Comparison of ENCODE assay signal across 8 cellular contexts in genomic region chr16:2474877-2475412, GRCh38. TPM values are rescaled to one million over a fixed set of nuclear protein-coding genes. Genes with fewer than 3 reads are reported as not detected.
DNase-seq lines count a peak whose midpoint lies in the region; ATAC-seq and TF ChIP-seq lines count a peak whose summit lies in the region.

Gene TBC1D24 (plus strand): TSS chr16:2475127. CDS start chr16:2496149, 21,022 bp downstream.

- POLR2A ChIA-PET in AG04450 (lab: Yijun Ruan, JAX), result interaction anchor here (0.8 to 1.8 kb wide), 5 partner anchors 15 to 320 kb away, joined by 3 to 10 read pairs (median 4); partner anchors contain the start of genes TEDC2 and TRAF7

- no peak within 1 kb of the TSS for H4K5ac ChIP-seq in mesendoderm (ENCODE audit: low read length)

- CTCF ChIA-PET in AG04450 (lab: Charles Lee), result interaction anchor here (0.6 to 1.0 kb wide), 3 partner anchors 8 to 220 kb away, joined by 3 read pairs; no protein-coding TSS in a partner anchor

- no peaks in the 10 kb centered on the region for H3K79me2 ChIP-seq in mesendoderm (ENCODE audit: control insufficient read depth, insufficient read depth, low read length)

- no peak within 1 kb of the TSS for H4K8ac ChIP-seq in mesendoderm (ENCODE audit: low read depth, low read length)

- H3K23ac ChIP-seq in mesendoderm (ENCODE audit: low read length), result no peak within 1 kb of the TSS

- 0% methylated on average over 10 to 77 of the region's 77 CpGs for WGBS in endodermal cell (ENCODE audit: insufficient coverage in 1 of 2, insufficient read length in 1 of 2), 2 experiments
- no CpG with 5 or more reads among the region's 77 CpGs for WGBS in mesendoderm (ENCODE audit: extremely low coverage, insufficient coverage, low lambda C conversion rate)

- H3K36me3 ChIP-seq in endodermal cell (ENCODE audit: control insufficient read depth, insufficient read depth, low read length), result no peaks in the 10 kb centered on the region
- H3K36me3 ChIP-seq in mesendoderm (ENCODE audit: control insufficient read depth, insufficient read depth, low read length), result no peaks in the 10 kb centered on the region

- peak within 1 kb of the TSS; percentile 79 for H3K4me3 ChIP-seq in AG04450 (ENCODE audit: low read depth, low read length)
- H3K4me3 ChIP-seq in endodermal cell (ENCODE audit: low read length), result peak within 1 kb of the TSS; percentile 86
- peak within 1 kb of the TSS; percentile 62 for H3K4me3 ChIP-seq in mesendoderm (ENCODE audit: low read length)

- peak within 1 kb of the TSS; percentile 65 for H3K18ac ChIP-seq in mesendoderm (ENCODE audit: low read length)

- peak within 1 kb of the TSS; percentile 98 for H3K56ac ChIP-seq in mesendoderm (ENCODE audit: low read length)

- H3K9ac ChIP-seq in endodermal cell (ENCODE audit: extremely low read depth, low read length, poor library complexity, severe bottlenecking) (peak within 1 kb of the TSS; percentile 69), mesendoderm (ENCODE audit: low read length) (peak within 1 kb of the TSS; percentile 89)

- H3K27me3 ChIP-seq in AG04450 (ENCODE audit: control insufficient read depth, insufficient read depth, low read length), result no peaks in the 10 kb centered on the region
- H3K27me3 ChIP-seq in endodermal cell (ENCODE audit: control insufficient read depth, insufficient read depth, low read length, poor library complexity, severe bottlenecking), result peaks cover 38% of the 10 kb centered on the region
- peaks cover 8% of the 10 kb centered on the region for H3K27me3 ChIP-seq in mesendoderm (ENCODE audit: insufficient read depth, low read length, poor library complexity)

- peaks cover 2% of the 10 kb centered on the region for H3K4me1 Mint-ChIP-seq in endodermal cell

- no peaks in the 10 kb centered on the region for H3K9me3 Mint-ChIP-seq in endodermal cell

- no peak within 1 kb of the TSS for H2BK120ac ChIP-seq in mesendoderm (ENCODE audit: low read depth, low read length)

- peak; percentile 35 for ATAC-seq in GM18861 (IDR thresholded peaks at IDR 0.05; ENCODE audit: unreplicated experiment)
- peak; percentile 73 for ATAC-seq in HG03354 (IDR thresholded peaks at IDR 0.05; ENCODE audit: poor library complexity, severe bottlenecking, unreplicated experiment)

- DNase-seq in AG04450 (ENCODE audit: low read depth, low spot score) (no peak), NOMO-1 treated with DMSO at 0.1 percent for 48 hours (lab: John Stamatoyannopoulos, UW; ENCODE audit: unreplicated experiment) (peak; percentile 73), endodermal cell (peak; percentile 94), mesendoderm (peak; percentile 82)
- peak; percentile 48 for DNase-seq in activated CD8-positive, alpha-beta memory T cell treated with anti-CD3 and anti-CD28 coated beads, Interleukin-2, amount 50 U/mL, for 24 hours (ENCODE audit: extremely low read depth)
- DNase-seq in stimulated activated CD8-positive, alpha-beta memory T cell treated with anti-CD3 and anti-CD28 coated beads, Interleukin-12 subunit alpha, Interleukin-12 subunit beta, amount 100 ng/mL, for 1 hour (ENCODE audit: low read depth), result peak; percentile 65

- H3K9me3 ChIP-seq in AG04450 (ENCODE audit: control insufficient read depth, insufficient read depth, low read length), result no peaks in the 10 kb centered on the region; the same call in 1 of the 2 replicates
- no peaks in the 10 kb centered on the region for H3K9me3 ChIP-seq in endodermal cell (ENCODE audit: control insufficient read depth, low read length)

- H3K4me1 ChIP-seq in endodermal cell (ENCODE audit: control insufficient read depth, insufficient read depth, low read length), result peaks cover 3% of the 10 kb centered on the region
- no peaks in the 10 kb centered on the region for H3K4me1 ChIP-seq in mesendoderm (ENCODE audit: control insufficient read depth, low read depth, low read length)

- no peak within 1 kb of the TSS for H2BK15ac ChIP-seq in mesendoderm (replicated peaks; ENCODE audit: low read depth)

- H3K27ac Mint-ChIP-seq in endodermal cell, result no peak within 1 kb of the TSS

- peaks cover 38% of the 10 kb centered on the region for H3K27me3 Mint-ChIP-seq in endodermal cell (ENCODE audit: insufficient read depth)

- TF ChIP-seq CTCF in AG04450 (IDR thresholded peaks at IDR 0.05; ENCODE audit: low read depth, low read length), result no peak
- TF ChIP-seq CTCF in endodermal cell (conservative IDR thresholded peaks at IDR 0.05), result no peak

- H2AK5ac ChIP-seq in mesendoderm (ENCODE audit: low read length), result no peak within 1 kb of the TSS

- H3K27ac ChIP-seq in AG04450 (ENCODE audit: low read depth, low read length) (no peak within 1 kb of the TSS), endodermal cell (ENCODE audit: low read depth, low read length) (no peak within 1 kb of the TSS), mesendoderm (ENCODE audit: low read depth, low read length) (no peak within 1 kb of the TSS)

- no peaks in the 10 kb centered on the region for H3K36me3 Mint-ChIP-seq in endodermal cell (ENCODE audit: low read depth)

- H3K79me1 ChIP-seq in mesendoderm (ENCODE audit: low read length), result no peaks in the 10 kb centered on the region

- H3K4me2 ChIP-seq in mesendoderm (ENCODE audit: low read length), result peak within 1 kb of the TSS; percentile 96

- peak within 1 kb of the TSS; percentile 63 for H3K4me3 Mint-ChIP-seq in endodermal cell

- peak within 1 kb of the TSS; percentile 60 for H3K4ac ChIP-seq in mesendoderm (ENCODE audit: low read depth, low read length)

- H2BK5ac ChIP-seq in mesendoderm (ENCODE audit: low read length), result no peak within 1 kb of the TSS

RNA-seq across cellular contexts. Expression of gene TBC1D24, which starts in this region (rescaled TPM):
- polyA plus RNA-seq in AG04450 (2011; rRNA removed), result 6.0 and 6.4 TPM in 2 replicates
- 12.0 and 13.2 TPM in 2 replicates for polyA minus RNA-seq in AG04450 (2011; rRNA and poly(A)+ RNA removed)
- total RNA-seq in endodermal cell, result 10 to 100 TPM; 15.7 to 19.4 TPM
- 9.0 TPM for polyA plus RNA-seq in endodermal cell (2013, experiment 1 of 2)
- 9.4 TPM for polyA plus RNA-seq in endodermal cell (2013, experiment 2 of 2)
- 4.3 TPM for polyA plus RNA-seq in mesendoderm (2013, experiment 1 of 2)
- polyA plus RNA-seq in mesendoderm (2013, experiment 2 of 2), result 4.4 TPM
